14 cellular contexts compared by ENCODE assay signal in genomic region chr2:55965966-55966365, GRCh38. TPM values are rescaled to one million over a fixed set of nuclear protein-coding genes. Genes with fewer than 3 reads are reported as not detected.
DNase-seq lines count a peak whose midpoint lies in the region; ATAC-seq and TF ChIP-seq lines count a peak whose summit lies in the region.
"Had no signal": no experiment of that assay in that cellular context is flagged by ENCODE, and none has a peak within 500 bp of the region (broad histone marks: within the 10 kb centered on the region; RNA-seq: fewer than 3 reads in every experiment).

No MANE protein-coding gene starts in this region.

- H3K27ac ChIP-seq in SK-N-SH (ENCODE audit: low read depth in 2 of 2, low read length in 1 of 2) (peak overlapping the region in 1 of 2 experiments; percentile 19; a peak in 2 of 4 replicates), esophagus muscularis mucosa (replicated peaks in 1 of 4) (peak overlapping the region; percentile 38 to 60 (median 46)), lung (ENCODE audit: low read depth in 1 of 2, low read length in 1 of 2) (no peak overlapping the region), subcutaneous abdominal adipose tissue (ENCODE audit: low read depth, low read length) (peak overlapping the region; percentile 45)
- H3K27ac ChIP-seq: BLaER1 treated with 17β-estradiol and CSF1 and Interleukin-3, amounts not matched to agents 10 nM and 100 nM; SJCRH30 had no signal

- in situ Hi-C loops in G401 (cut with HindIII; ENCODE audit: low sequenced_read_pairs), result loop anchor here (10.0 kb wide), 1 partner anchor 251 kb away; no protein-coding TSS in a partner anchor

- H3K4me1 ChIP-seq in SK-N-SH (ENCODE audit: control insufficient read depth in 1 of 2, insufficient read depth in 2 of 2, low read depth in 1 of 2, low read length in 1 of 2) (0 out of 4 replicates have a peak, but pooled peaks cover 0 to 3% of the 10 kb centered on the region in 2 experiments), esophagus muscularis mucosa (peaks cover 0 to 14% (median 0%) of the 10 kb centered on the region in 4 donors), lung (ENCODE audit: control insufficient read depth in 2 of 2, insufficient read depth in 2 of 2, low read length in 2 of 2) (no peaks in the 10 kb centered on the region), subcutaneous abdominal adipose tissue (ENCODE audit: control insufficient read depth in 5 of 5, insufficient read depth in 5 of 5, low read length in 5 of 5) (peaks cover 0 to 21% (median 13%) of the 10 kb centered on the region in 5 donors)
- H3K4me1 ChIP-seq: SJCRH30 had no signal

- peaks cover 12% of the 10 kb centered on the region for H3F3A ChIP-seq in SK-N-SH (replicated peaks; ENCODE audit: insufficient read depth)

- H3K4me3 ChIP-seq in SK-N-SH (ENCODE audit: low read depth in 2 of 2, low read length in 1 of 2) (no peak overlapping the region), esophagus muscularis mucosa (no peak overlapping the region), lung (no peak overlapping the region), subcutaneous abdominal adipose tissue (ENCODE audit: low read depth in 1 of 5, low read length in 5 of 5) (no peak overlapping the region), H7 (ENCODE audit: insufficient read depth, low read depth, low read length) (no peak overlapping the region)
- H3K4me3 ChIP-seq: BLaER1 treated with 17β-estradiol and CSF1 and Interleukin-3, amounts not matched to agents 10 nM and 100 nM; SJCRH30 had no signal

- no peaks in the 10 kb centered on the region for H3K27me3 ChIP-seq in SK-N-SH (ENCODE audit: insufficient read depth)
- no peaks in the 10 kb centered on the region for H3K27me3 ChIP-seq in esophagus muscularis mucosa
- H3K27me3 ChIP-seq in lung (ENCODE audit: control insufficient read depth, insufficient read depth), result no peaks in the 10 kb centered on the region
- no peaks in the 10 kb centered on the region for H3K27me3 ChIP-seq in subcutaneous abdominal adipose tissue (ENCODE audit: control insufficient read depth in 5 of 5, insufficient read depth in 4 of 5, low read length in 5 of 5)
- no peaks in the 10 kb centered on the region for H3K27me3 ChIP-seq in H7 (ENCODE audit: control insufficient read depth, insufficient read depth, low read length)
- H3K27me3 ChIP-seq: BLaER1 treated with 17β-estradiol and CSF1 and Interleukin-3, amounts not matched to agents 10 nM and 100 nM; SJCRH30 had no signal

- ATAC-seq in lung (ENCODE audit: insufficient read depth, low FRiP score) (peak; percentile 44), HG03025 (IDR thresholded peaks at IDR 0.05; ENCODE audit: low FRiP score, unreplicated experiment) (no peak)

- DNase-seq in SK-N-SH (no peak), esophagus muscularis mucosa (ENCODE audit: extremely low spot score) (no peak), lung (ENCODE audit: low spot score) (no peak), G401 (ENCODE audit: low spot score) (no peak), GM10248 (ENCODE audit: extremely low spot score) (no peak), H7 (no peak)
- DNase-seq: activated CD4-positive, alpha-beta T cell treated with anti-CD3 and anti-CD28 coated beads, Interleukin-2, amount 10 ng/mL, durations not matched to agents 7 days and 5 days; activated naive CD4-positive, alpha-beta T cell treated with anti-CD3 and anti-CD28 coated beads, Interleukin-2, amount 50 U/mL, for 16 hours; Kasumi-1; NCI-H1417 treated with DMSO at 0.1 percent for 48 hours; SJCRH30 had no signal

- H3K9ac ChIP-seq in SK-N-SH, result no peak overlapping the region
- no peak overlapping the region for H3K9ac ChIP-seq in subcutaneous abdominal adipose tissue (ENCODE audit: low read length in 5 of 5)
- H3K9ac ChIP-seq: BLaER1 treated with 17β-estradiol and CSF1 and Interleukin-3, amounts not matched to agents 10 nM and 100 nM had no signal

- no peak for TF ChIP-seq POLR2A in esophagus muscularis mucosa (IDR thresholded peaks at IDR 0.05; ENCODE audit: low read depth)

- 55% methylated on average over 3 of the region's 3 CpGs for WGBS in SK-N-SH (ENCODE audit: low lambda C conversion rate)
- WGBS in esophagus muscularis mucosa, result 43% methylated on average over 3 of the region's 3 CpGs
- WGBS in lung, 2 donors, result 30 to 36% methylated on average over 3 of the region's 3 CpGs

- H3K9me3 ChIP-seq in SK-N-SH (peaks cover 6% of the 10 kb centered on the region; the same call in 1 of the 2 replicates), esophagus muscularis mucosa (peaks cover 0 to 5% (median 0%) of the 10 kb centered on the region in 4 donors), lung (ENCODE audit: control insufficient read depth in 2 of 2, insufficient read depth in 1 of 2, low read length in 1 of 2) (no peaks in the 10 kb centered on the region), subcutaneous abdominal adipose tissue (ENCODE audit: control insufficient read depth in 5 of 5, low read length in 5 of 5) (no peaks in the 10 kb centered on the region)
- H3K9me3 ChIP-seq: SJCRH30 had no signal

- H3K9me2 ChIP-seq in SK-N-SH, result no peaks in the 10 kb centered on the region

- H3K79me2 ChIP-seq in SK-N-SH (ENCODE audit: insufficient read depth), result no peaks in the 10 kb centered on the region

- no peaks in the 10 kb centered on the region for H4K20me1 ChIP-seq in SK-N-SH (ENCODE audit: insufficient read depth)
- H4K20me1 ChIP-seq: BLaER1 treated with 17β-estradiol and CSF1 and Interleukin-3, amounts not matched to agents 10 nM and 100 nM had no signal

- H3K4me2 ChIP-seq in SK-N-SH, result no peak overlapping the region

- TF ChIP-seq CTCF in SK-N-SH (IDR thresholded peaks at IDR 0.05), result no peak
- no peak for TF ChIP-seq CTCF in esophagus muscularis mucosa (IDR thresholded peaks at IDR 0.05)
- TF ChIP-seq CTCF in lung (IDR thresholded peaks at IDR 0.05; ENCODE audit: control extremely low read depth, extremely low read depth), result no peak
- no peak for TF ChIP-seq CTCF in GM10248 (IDR thresholded peaks at IDR 0.05; ENCODE audit: control extremely low read depth, extremely low read depth, low read depth, missing control alignments)

- TF ChIP-seq EP300 in SK-N-SH (IDR thresholded peaks at IDR 0.05; ENCODE audit: borderline replicate concordance in 1 of 2, low read depth in 1 of 2, low read length in 1 of 2) (no peak), esophagus muscularis mucosa (IDR thresholded peaks at IDR 0.05) (no peak)

- H2AFZ ChIP-seq in SK-N-SH (ENCODE audit: low read depth), result peak overlapping the region; percentile 42; the same call in 1 of the 2 replicates

- POLR2A ChIA-PET in SK-N-SH (lab: Yijun Ruan, JAX), result no interaction called here
- POLR2A ChIA-PET in GM10248 (lab: Yijun Ruan, JAX), result no interaction called here

- H3K36me3 ChIP-seq in SK-N-SH (replicated peaks in 1 of 2; ENCODE audit: control insufficient read depth in 1 of 2, insufficient read depth in 2 of 2, low read length in 1 of 2) (no peaks in the 10 kb centered on the region), esophagus muscularis mucosa (no peaks in the 10 kb centered on the region), lung (ENCODE audit: control insufficient read depth in 2 of 2, insufficient read depth in 2 of 2, low read length in 2 of 2) (no peaks in the 10 kb centered on the region), subcutaneous abdominal adipose tissue (ENCODE audit: control insufficient read depth in 5 of 5, insufficient read depth in 5 of 5, low read length in 5 of 5) (no peaks in the 10 kb centered on the region), H7 (replicated peaks; ENCODE audit: control insufficient read depth, insufficient read depth, low read length) (no peaks in the 10 kb centered on the region)
- H3K36me3 ChIP-seq: BLaER1 treated with 17β-estradiol and CSF1 and Interleukin-3, amounts not matched to agents 10 nM and 100 nM; SJCRH30 had no signal

- no peak for TF ChIP-seq RAD21 in SK-N-SH (IDR thresholded peaks at IDR 0.05; ENCODE audit: low read length)

- CTCF ChIA-PET in SK-N-SH (lab: Yijun Ruan, JAX) (interaction anchor here (2.3 kb wide), 1 partner anchor 194 kb away, joined by 11 read pairs; no protein-coding TSS in a partner anchor), GM10248 (lab: Yijun Ruan, JAX) (interaction anchor here (0.8 to 3.2 kb wide), 4 partner anchors 9 to 247 kb away, joined by 3 to 17 read pairs (median 6); no protein-coding TSS in a partner anchor)

- intact Hi-C loops in esophagus muscularis mucosa (cut with DNase I), result loop anchor here (5.0 kb wide), 1 partner anchor 199 kb away; no protein-coding TSS in a partner anchor

TF ChIP-seq in SK-N-SH, 30 proteins besides CTCF, POLR2A, EP300 and RAD21:
- no peak for TF ChIP-seq POLR2AphosphoS5 (IDR thresholded peaks at IDR 0.05; ENCODE audit: low read depth, low read length)
- TF ChIP-seq RXRA (IDR thresholded peaks at IDR 0.05; ENCODE audit: borderline replicate concordance, low read depth), result no peak
- TF ChIP-seq MXI1 (IDR thresholded peaks at IDR 0.05; ENCODE audit: low read depth, low read length), result no peak
- no peak for TF ChIP-seq GATA2 (CRISPR knock-in tag; IDR thresholded peaks at IDR 0.05)
- TF ChIP-seq, protein P1, sequence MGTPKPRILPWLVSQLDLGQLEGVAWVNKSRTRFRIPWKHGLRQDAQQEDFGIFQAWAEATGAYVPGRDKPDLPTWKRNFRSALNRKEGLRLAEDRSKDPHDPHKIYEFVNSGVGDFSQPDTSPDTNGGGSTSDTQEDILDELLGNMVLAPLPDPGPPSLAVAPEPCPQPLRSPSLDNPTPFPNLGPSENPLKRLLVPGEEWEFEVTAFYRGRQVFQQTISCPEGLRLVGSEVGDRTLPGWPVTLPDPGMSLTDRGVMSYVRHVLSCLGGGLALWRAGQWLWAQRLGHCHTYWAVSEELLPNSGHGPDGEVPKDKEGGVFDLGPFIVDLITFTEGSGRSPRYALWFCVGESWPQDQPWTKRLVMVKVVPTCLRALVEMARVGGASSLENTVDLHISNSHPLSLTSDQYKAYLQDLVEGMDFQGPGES (IDR thresholded peaks at IDR 0.05; ENCODE audit: low read depth, low read length), result no peak
- no peak for TF ChIP-seq CHD2 (IDR thresholded peaks at IDR 0.05; ENCODE audit: low read length, partially characterized antibody)

RNA-seq across cellular contexts. Expression of gene EFEMP1, which starts 42.4 kb away (rescaled TPM):
- polyA plus RNA-seq in SK-N-SH (2012; rRNA removed), result 1,015 and 1,290 TPM in 2 replicates
- 876 and 1,005 TPM in 2 replicates for polyA plus RNA-seq in SK-N-SH (2012; cell fraction: cytosol; rRNA removed)
- polyA plus RNA-seq in SK-N-SH (2012; cell fraction: nucleus; rRNA removed), result 870 and 1,070 TPM in 2 replicates
- 100 to 1,000 TPM in 1 of 4 donors, 10 to 100 TPM in 3; 57.3 to 113 (median 81.2) TPM for total RNA-seq in esophagus muscularis mucosa
- 100 to 1,000 TPM; 190 to 205 TPM for total RNA-seq in lung
- polyA plus RNA-seq in lung, result 100 to 1,000 TPM; 112 to 127 TPM
- 0.18 TPM in 1 of 2 replicates, not detected in the other for total RNA-seq in G401 (2014; rRNA removed; shearing (Covaris generic))
- total RNA-seq in H7 (2014; rRNA removed; shearing (Covaris generic)), result 9.4 and 12.4 TPM in 2 replicates
- total RNA-seq: activated CD4-positive, alpha-beta T cell treated with anti-CD3 and anti-CD28 coated beads, Interleukin-2, amount 10 ng/mL, durations not matched to agents 7 days and 5 days had no signal

Comparison
In these comparisons a context has a peak if more than half of its experiments do, and no peak if none do; other contexts are left out.
1. H3K27ac ChIP-seq: peak in esophagus muscularis mucosa (4 of 4) and subcutaneous abdominal adipose tissue (single experiment); none in lung (0 of 2).